Comparison of ENCODE assay signal across 22 cellular contexts in genomic region chr2:11547912-11548497, GRCh38.
"Had no signal": no experiment of that assay in that cellular context is flagged by ENCODE, and none has a peak within 500 bp of the region (broad histone marks: within the 10 kb centered on the region; RNA-seq: fewer than 3 reads in every experiment).

No MANE protein-coding gene starts in this region.

- DNase-seq: effector memory CD8-positive, alpha-beta T cell; erythroblast; esophagus squamous epithelium; foreskin melanocyte; glutamatergic neuron; heart right ventricle; hippocampal formation; immature natural killer cell; natural killer cell; pancreas; stimulated activated CD4-positive, alpha-beta T cell treated with anti-CD3 and anti-CD28 coated beads, Interleukin-12 subunit alpha, Interleukin-12 subunit beta, amount 100 ng/mL, for 4 hours; stimulated activated CD4-positive, alpha-beta T cell treated with anti-CD3 and anti-CD28 coated beads, Interleukin-1b, Interleukin-23, amount 100 ng/mL, for 48 hours; stimulated activated CD4-positive, alpha-beta T cell treated with anti-CD3 and anti-CD28 coated beads, Interleukin-4, amount 100 ng/mL, for 1 hour; stimulated activated CD8-positive, alpha-beta memory T cell treated with anti-CD3 and anti-CD28 coated beads, Interleukin-4, amount 100 ng/mL, for 48 hours; stimulated activated naive CD4-positive, alpha-beta T cell treated with Interleukin-2 at 50 U/mL for 16 hours; stomach; thyroid gland; trophoblast cell had no signal

- H3K36me3 Mint-ChIP-seq: immature natural killer cell, natural killer cell had no signal

- H3K4me1 Mint-ChIP-seq: immature natural killer cell, memory B cell, natural killer cell had no signal

- H3K9me3 Mint-ChIP-seq: effector memory CD8-positive, alpha-beta T cell; immature natural killer cell; natural killer cell had no signal

- H3K27ac Mint-ChIP-seq: effector memory CD8-positive, alpha-beta T cell; immature natural killer cell; memory B cell; natural killer cell had no signal

- H3K4me3 Mint-ChIP-seq: effector memory CD8-positive, alpha-beta T cell; immature natural killer cell; memory B cell; natural killer cell had no signal

- FAIRE-seq: endometrium, keratinocyte, pancreas had no signal

- ATAC-seq: effector memory CD8-positive, alpha-beta T cell; heart right ventricle; natural killer cell; pancreas; sciatic nerve had no signal
